ENCODE assay signal across 1 cellular context in genomic region chr9:86239053-86239770, GRCh38.
TF ChIP-seq lines count a peak whose summit lies in the region.

No MANE protein-coding gene starts in this region.

TF ChIP-seq in Ishikawa, 13 proteins besides CTCF, POLR2A, EP300 and RAD21 (continued from another document):
- no peak for TF ChIP-seq REST (IDR thresholded peaks at IDR 0.05; ENCODE audit: low read depth)
- TF ChIP-seq FOXM1 (IDR thresholded peaks at IDR 0.05; ENCODE audit: borderline replicate concordance, low read depth): no peak
- no peak for TF ChIP-seq NFIC (IDR thresholded peaks at IDR 0.05)
- no peak for TF ChIP-seq CREB1 (IDR thresholded peaks at IDR 0.05; ENCODE audit: low read depth)
- no peak for TF ChIP-seq TEAD4 (IDR thresholded peaks at IDR 0.05)
- no peak for TF ChIP-seq TCF12 (IDR thresholded peaks at IDR 0.05; ENCODE audit: low read depth)
TF ChIP-seq in Ishikawa: peak in this region for 0.
